ENCODE assay signal across 18 cellular contexts in the genomic region with DNA sequence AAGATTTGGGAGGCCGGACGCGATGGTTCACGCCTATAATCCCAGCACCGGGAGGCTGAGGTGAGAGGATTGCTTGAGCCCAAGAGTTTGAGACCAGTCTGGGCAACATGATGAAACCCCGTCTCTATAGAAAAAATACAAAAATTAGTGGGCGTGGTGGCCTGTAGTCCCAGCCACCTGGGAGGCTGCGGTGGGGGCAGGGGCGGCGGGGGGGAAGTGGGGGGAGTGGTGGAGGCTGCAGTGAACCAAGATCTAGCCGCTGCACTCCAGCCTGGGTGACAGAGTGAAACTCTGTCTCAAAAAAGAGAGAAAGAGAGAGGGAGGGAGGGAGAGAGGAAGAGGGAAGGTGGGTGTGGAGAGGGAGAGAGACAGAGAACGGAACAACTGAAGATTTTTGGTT. TPM values are rescaled to one million over a fixed set of nuclear protein-coding genes. Genes with fewer than 3 reads are reported as not detected.
A peak's percentile ranks its signal among the peaks of the same experiment; 100 is the strongest.
DNase-seq lines count a peak whose midpoint lies in the region; ATAC-seq and TF ChIP-seq lines count a peak whose summit lies in the region.
"Had no signal": no experiment of that assay in that cellular context is flagged by ENCODE, and none has a peak within 500 bp of the region (broad histone marks: within the 10 kb centered on the region; RNA-seq: fewer than 3 reads in every experiment).

No MANE protein-coding gene starts in this region.

- H3K9ac ChIP-seq in adipocyte (ENCODE audit: low read length) (peak overlapping the region; percentile 30), Karpas-422 (ENCODE audit: low read length) (no peak overlapping the region)

- H3K4me3 ChIP-seq in adipocyte (ENCODE audit: low read length) (no peak overlapping the region), muscle layer of duodenum (ENCODE audit: low read depth in 1 of 2, low read length in 2 of 2) (no peak overlapping the region), thoracic aorta (no peak overlapping the region), Karpas-422 (ENCODE audit: low read length) (no peak overlapping the region)
- H3K4me3 ChIP-seq: upper lobe of left lung had no signal

- H3K4me2 ChIP-seq in Karpas-422 (ENCODE audit: low read depth, low read length, poor library complexity, severe bottlenecking) = no peak overlapping the region

- peak; percentile 44 for DNase-seq in EH (ENCODE audit: low read depth)
- DNase-seq in adipocyte (ENCODE audit: low read depth) = no peak
- no peak for DNase-seq in thoracic aorta (ENCODE audit: low spot score)
- DNase-seq in Karpas-422 = no peak
- DNase-seq in immature natural killer cell = no peak
- no peak for DNase-seq in OCI-M1 (lab: John Stamatoyannopoulos, UW)
- DNase-seq: activated CD4-positive, alpha-beta memory T cell treated with anti-CD3 and anti-CD28 coated beads, Interleukin-2, amount 10 ng/mL, durations not matched to agents 7 days and 5 days; activated T-cell treated with anti-CD3 and anti-CD28 coated beads, Interleukin-2, amount 50 U/mL, for 48 hours; KBM-7; left ventricle myocardium superior; naive thymus-derived CD4-positive, alpha-beta T cell; NCI-H1092 treated with DMSO at 0.1 percent for 48 hours; NCI-H2081; SHP77 treated with DMSO at 0.1 percent for 48 hours; upper lobe of left lung had no signal

- H2AFZ ChIP-seq in Karpas-422 (ENCODE audit: low read length) = no peak overlapping the region

- peaks cover 7 to 12% of the 10 kb centered on the region in 2 donors for H3K4me1 Mint-ChIP-seq in immature natural killer cell

- H3K9me3 ChIP-seq in adipocyte (ENCODE audit: control insufficient read depth, low read length) (no peaks in the 10 kb centered on the region), muscle layer of duodenum (ENCODE audit: control insufficient read depth in 1 of 2, low read length in 2 of 2) (no peaks in the 10 kb centered on the region), thoracic aorta (no peaks in the 10 kb centered on the region), Karpas-422 (ENCODE audit: low read length) (no peaks in the 10 kb centered on the region)
- H3K9me3 ChIP-seq: upper lobe of left lung had no signal

- no peaks in the 10 kb centered on the region; the same call in 1 of the 2 replicates for H3K79me2 ChIP-seq in Karpas-422 (ENCODE audit: low read length)

- H3K27ac Mint-ChIP-seq in immature natural killer cell = no peak overlapping the region
- H3K27ac Mint-ChIP-seq: activated CD4-positive, alpha-beta memory T cell treated with anti-CD3 and anti-CD28 coated beads, Interleukin-2, amount 10 ng/mL, durations not matched to agents 7 days and 5 days; T-helper 1 cell treated with Interleukin-12 subunit alpha and Interleukin-12 subunit beta and Interleukin-4 antibody, amounts not matched to agents 30 μg/mL and 1 μg/mL, for 36 hours had no signal

- no peaks in the 10 kb centered on the region for H4K20me1 ChIP-seq in Karpas-422 (ENCODE audit: insufficient read depth, low read depth, low read length)

- peaks cover 9% of the 10 kb centered on the region for H3K36me3 ChIP-seq in adipocyte (ENCODE audit: control insufficient read depth, insufficient read depth, low read length, severe bottlenecking)
- H3K36me3 ChIP-seq in muscle layer of duodenum (ENCODE audit: control insufficient read depth in 1 of 2, insufficient read depth in 2 of 2, low read length in 2 of 2) = peaks cover 15 to 16% of the 10 kb centered on the region in 2 donors
- no peaks in the 10 kb centered on the region for H3K36me3 ChIP-seq in thoracic aorta
- no peaks in the 10 kb centered on the region for H3K36me3 ChIP-seq in Karpas-422 (ENCODE audit: insufficient read depth, low read length)

- H3K9me3 Mint-ChIP-seq in immature natural killer cell = no peaks in the 10 kb centered on the region
- H3K9me3 Mint-ChIP-seq: activated CD4-positive, alpha-beta memory T cell treated with anti-CD3 and anti-CD28 coated beads, Interleukin-2, amount 10 ng/mL, durations not matched to agents 7 days and 5 days; activated naive CD4-positive, alpha-beta T cell treated with anti-CD3 and anti-CD28 coated beads, Interleukin-2, amount 50 U/mL, for 72 hours; T-helper 1 cell treated with Interleukin-12 subunit alpha and Interleukin-12 subunit beta and Interleukin-4 antibody, amounts not matched to agents 30 μg/mL and 1 μg/mL, for 36 hours had no signal

- H3K4me3 Mint-ChIP-seq in immature natural killer cell = no peak overlapping the region
- H3K4me3 Mint-ChIP-seq: activated CD4-positive, alpha-beta memory T cell treated with anti-CD3 and anti-CD28 coated beads, Interleukin-2, amount 10 ng/mL, durations not matched to agents 7 days and 5 days; T-helper 1 cell treated with Interleukin-12 subunit alpha and Interleukin-12 subunit beta and Interleukin-4 antibody, amounts not matched to agents 30 μg/mL and 1 μg/mL, for 36 hours had no signal

- H3K36me3 Mint-ChIP-seq in immature natural killer cell = peaks cover 0 to 17% (median 5%) of the 10 kb centered on the region in 3 donors

- H3K27me3 ChIP-seq in adipocyte (replicated peaks; ENCODE audit: control insufficient read depth, insufficient read depth, low read length) (no peaks in the 10 kb centered on the region), muscle layer of duodenum (ENCODE audit: low read depth, low read length) (no peaks in the 10 kb centered on the region), thoracic aorta (replicated peaks; ENCODE audit: insufficient read depth) (no peaks in the 10 kb centered on the region), Karpas-422 (ENCODE audit: low read length) (no peaks in the 10 kb centered on the region)
- H3K27me3 ChIP-seq: upper lobe of left lung had no signal

- ATAC-seq in thoracic aorta (ENCODE audit: insufficient number of reproducible peaks, low FRiP score, low read depth) = no peak
- ATAC-seq: activated naive CD4-positive, alpha-beta T cell treated with anti-CD3 and anti-CD28 coated beads, Interleukin-2, amount 50 U/mL, for 72 hours; left ventricle myocardium superior; naive thymus-derived CD4-positive, alpha-beta T cell had no signal

- H3K4me1 ChIP-seq in adipocyte (ENCODE audit: control insufficient read depth, insufficient read depth, low read length) (peaks cover 28% of the 10 kb centered on the region), muscle layer of duodenum (ENCODE audit: control insufficient read depth in 1 of 2, insufficient read depth in 2 of 2, low read length in 2 of 2) (peaks cover 0 to 9% of the 10 kb centered on the region in 2 donors), thoracic aorta (ENCODE audit: control insufficient read depth in 1 of 2, low read depth in 2 of 2) (peaks cover 28 to 61% of the 10 kb centered on the region in 2 donors), Karpas-422 (ENCODE audit: low read length) (no peaks in the 10 kb centered on the region)

- peaks cover 10 to 14% (median 12%) of the 10 kb centered on the region in 3 donors for H3K27me3 Mint-ChIP-seq in immature natural killer cell (ENCODE audit: low read depth in 3 of 3)

- H3K9me2 ChIP-seq in Karpas-422 (replicated peaks; ENCODE audit: insufficient read depth, low read length) = no peaks in the 10 kb centered on the region

- H3K27ac ChIP-seq in muscle layer of duodenum (ENCODE audit: low read length) = peak overlapping the region; percentile 3
- H3K27ac ChIP-seq in thoracic aorta = peak overlapping the region; percentile 94 to 95
- no peak overlapping the region for H3K27ac ChIP-seq in Karpas-422 (ENCODE audit: low read length)

- TF ChIP-seq CTCF in thoracic aorta (IDR thresholded peaks at IDR 0.05) = no peak

RNA-seq across cellular contexts. Expression of a gene that starts 4.9 kb away (rescaled TPM):
- 1 to 10 TPM; 7.2 to 9.9 TPM for total RNA-seq in thoracic aorta
- total RNA-seq in Karpas-422 (2014; rRNA removed; shearing (Covaris generic); ENCODE audit: low replicate concordance) = 17.0 and 18.5 TPM in 2 replicates
- polyA plus RNA-seq in immature natural killer cell = 10 to 100 TPM; 32.6 to 35.5 (median 33.2) TPM

RNA-seq across cellular contexts. Expression of a gene that starts 29.3 kb away (rescaled TPM):
- total RNA-seq in thoracic aorta = 100 to 1,000 TPM; 117 to 123 TPM
- total RNA-seq in Karpas-422 (2014; rRNA removed; shearing (Covaris generic); ENCODE audit: low replicate concordance) = 78.4 and 134 TPM in 2 replicates
- 100 to 1,000 TPM; 474 to 487 (median 485) TPM for polyA plus RNA-seq in immature natural killer cell
